Comparison of ENCODE assay signal across 22 cellular contexts in the genomic region with DNA sequence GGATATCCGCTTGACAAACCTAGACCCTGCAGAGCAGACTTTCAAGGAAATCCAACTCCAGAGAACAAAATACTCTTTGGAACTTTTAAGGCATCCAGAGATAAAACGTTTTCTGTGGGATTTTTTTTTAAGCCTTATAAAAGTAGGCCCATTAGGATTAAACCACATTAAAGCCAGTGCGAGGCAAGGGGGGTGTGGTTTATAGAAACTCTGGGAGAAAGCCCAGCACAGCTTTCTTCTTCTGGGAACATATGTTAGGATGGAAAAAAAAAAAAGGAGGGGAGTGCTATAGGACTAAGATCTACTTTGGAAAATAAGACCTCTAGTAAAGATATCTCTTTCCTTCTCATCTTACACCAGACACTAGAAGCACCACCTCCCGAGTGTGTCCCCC. TPM values are rescaled to one million over a fixed set of nuclear protein-coding genes. Genes with fewer than 3 reads are reported as not detected.
A peak's percentile ranks its signal among the peaks of the same experiment; 100 is the strongest.
DNase-seq lines count a peak whose midpoint lies in the region; ATAC-seq and TF ChIP-seq lines count a peak whose summit lies in the region.
"Had no signal": no experiment of that assay in that cellular context is flagged by ENCODE, and none has a peak within 500 bp of the region (broad histone marks: within the 10 kb centered on the region; RNA-seq: fewer than 3 reads in every experiment).

No MANE protein-coding gene starts in this region.

- TF ChIP-seq CTCF in glutamatergic neuron (IDR thresholded peaks at IDR 0.05; ENCODE audit: partially characterized antibody, unreplicated experiment) (no peak), tibial artery (IDR thresholded peaks at IDR 0.05) (no peak)
- TF ChIP-seq CTCF in activated CD8-positive, alpha-beta T cell treated with anti-CD3 and anti-CD28 coated beads for 36 hours (IDR thresholded peaks at IDR 0.05) = no peak

- peaks cover 29 to 38% (median 36%) of the 10 kb centered on the region in 3 donors for H3K36me3 ChIP-seq in tibial artery
- H3K36me3 ChIP-seq: ascending aorta, stomach, upper lobe of left lung had no signal

- H3K9me3 Mint-ChIP-seq in activated CD4-positive, alpha-beta T cell treated with anti-CD3 and anti-CD28 coated beads, Interleukin-2, amount 10 ng/mL, durations not matched to agents 7 days and 5 days = peaks cover 4% of the 10 kb centered on the region
- peaks cover 53% of the 10 kb centered on the region for H3K9me3 Mint-ChIP-seq in glutamatergic neuron (ENCODE audit: unreplicated experiment)
- no peaks in the 10 kb centered on the region for H3K9me3 Mint-ChIP-seq in activated CD8-positive, alpha-beta memory T cell treated with anti-CD3 and anti-CD28 coated beads, Interleukin-2, amount 10 ng/mL, durations not matched to agents 7 days and 5 days (ENCODE audit: low read depth)
- no peaks in the 10 kb centered on the region for H3K9me3 Mint-ChIP-seq in activated CD8-positive, alpha-beta T cell treated with anti-CD3 and anti-CD28 coated beads for 36 hours
- H3K9me3 Mint-ChIP-seq: activated CD4-positive, alpha-beta memory T cell treated with anti-CD3 and anti-CD28 coated beads, Interleukin-2, amount 10 ng/mL, durations not matched to agents 7 days and 5 days had no signal

- no peak overlapping the region for H3K27ac Mint-ChIP-seq in activated CD4-positive, alpha-beta T cell treated with anti-CD3 and anti-CD28 coated beads, Interleukin-2, amount 10 ng/mL, durations not matched to agents 7 days and 5 days
- peak overlapping the region; percentile 99 for H3K27ac Mint-ChIP-seq in glutamatergic neuron (ENCODE audit: unreplicated experiment)
- H3K27ac Mint-ChIP-seq in activated CD8-positive, alpha-beta memory T cell treated with anti-CD3 and anti-CD28 coated beads, Interleukin-2, amount 10 ng/mL, durations not matched to agents 7 days and 5 days = no peak overlapping the region
- H3K27ac Mint-ChIP-seq in activated CD8-positive, alpha-beta T cell treated with anti-CD3 and anti-CD28 coated beads for 36 hours = no peak overlapping the region

- no peaks in the 10 kb centered on the region for H3K9me3 ChIP-seq in tibial artery
- H3K9me3 ChIP-seq: ascending aorta had no signal

- H3K27me3 Mint-ChIP-seq in activated CD4-positive, alpha-beta T cell treated with anti-CD3 and anti-CD28 coated beads, Interleukin-2, amount 10 ng/mL, durations not matched to agents 7 days and 5 days = peaks cover 92% of the 10 kb centered on the region
- H3K27me3 Mint-ChIP-seq in glutamatergic neuron (ENCODE audit: unreplicated experiment) = peaks cover 52% of the 10 kb centered on the region
- H3K27me3 Mint-ChIP-seq in activated CD8-positive, alpha-beta memory T cell treated with anti-CD3 and anti-CD28 coated beads, Interleukin-2, amount 10 ng/mL, durations not matched to agents 7 days and 5 days = peaks cover 95% of the 10 kb centered on the region
- peaks cover 81% of the 10 kb centered on the region for H3K27me3 Mint-ChIP-seq in activated CD8-positive, alpha-beta T cell treated with anti-CD3 and anti-CD28 coated beads for 36 hours

- peaks cover 45% of the 10 kb centered on the region for H3K4me1 Mint-ChIP-seq in activated CD4-positive, alpha-beta T cell treated with anti-CD3 and anti-CD28 coated beads, Interleukin-2, amount 10 ng/mL, durations not matched to agents 7 days and 5 days
- H3K4me1 Mint-ChIP-seq in glutamatergic neuron (ENCODE audit: low read depth, unreplicated experiment) = peaks cover 29% of the 10 kb centered on the region
- H3K4me1 Mint-ChIP-seq in activated CD8-positive, alpha-beta memory T cell treated with anti-CD3 and anti-CD28 coated beads, Interleukin-2, amount 10 ng/mL, durations not matched to agents 7 days and 5 days = peaks cover 44% of the 10 kb centered on the region
- H3K4me1 Mint-ChIP-seq in activated CD8-positive, alpha-beta T cell treated with anti-CD3 and anti-CD28 coated beads for 36 hours (ENCODE audit: low read depth) = peaks cover 43% of the 10 kb centered on the region

- H3K27ac ChIP-seq in tibial artery = peak overlapping the region; percentile 70 to 95
- H3K27ac ChIP-seq: ascending aorta, C4-2B, stomach, upper lobe of left lung had no signal

- no peak for DNase-seq in activated CD4-positive, alpha-beta T cell treated with anti-CD3 and anti-CD28 coated beads, Interleukin-2, amount 10 ng/mL, durations not matched to agents 7 days and 5 days
- DNase-seq in activated CD4-positive, alpha-beta T cell treated with anti-CD3 and anti-CD28 coated beads for 4 hours = no peak
- peak; percentile 75 to 77 for DNase-seq in NCI-H524 (lab: John Stamatoyannopoulos, UW)
- no peak for DNase-seq in glutamatergic neuron
- DNase-seq in tibial artery = no peak
- no peak for DNase-seq in activated CD8-positive, alpha-beta memory T cell treated with anti-CD3 and anti-CD28 coated beads, Interleukin-2, amount 10 ng/mL, durations not matched to agents 7 days and 5 days
- no peak for DNase-seq in activated CD8-positive, alpha-beta T cell treated with anti-CD3 and anti-CD28 coated beads for 36 hours
- DNase-seq: activated CD4-positive, alpha-beta memory T cell treated with anti-CD3 and anti-CD28 coated beads, Interleukin-2, amount 10 ng/mL, durations not matched to agents 7 days and 5 days; activated naive CD4-positive, alpha-beta T cell treated with anti-CD3 and anti-CD28 coated beads, Interleukin-2, amount 50 U/mL, for 16 hours; activated T-cell treated with anti-CD3 and anti-CD28 coated beads, Interleukin-2, amount 50 U/mL, for 4 hours; head of caudate nucleus; NCI-H187; NCI-H510A treated with DMSO at 0.1 percent for 48 hours; stimulated activated CD4-positive, alpha-beta T cell treated with anti-CD3 and anti-CD28 coated beads, Interleukin-2, amount 100 ng/mL, for 24 hours; stomach had no signal

- H3K27me3 ChIP-seq in tibial artery = no peaks in the 10 kb centered on the region

- H3K4me3 Mint-ChIP-seq in activated CD4-positive, alpha-beta T cell treated with anti-CD3 and anti-CD28 coated beads, Interleukin-2, amount 10 ng/mL, durations not matched to agents 7 days and 5 days = peak overlapping the region; percentile 3
- peak overlapping the region; percentile 100 for H3K4me3 Mint-ChIP-seq in glutamatergic neuron (ENCODE audit: unreplicated experiment)
- H3K4me3 Mint-ChIP-seq in activated CD8-positive, alpha-beta memory T cell treated with anti-CD3 and anti-CD28 coated beads, Interleukin-2, amount 10 ng/mL, durations not matched to agents 7 days and 5 days = no peak overlapping the region
- H3K4me3 Mint-ChIP-seq in activated CD8-positive, alpha-beta T cell treated with anti-CD3 and anti-CD28 coated beads for 36 hours = no peak overlapping the region
- H3K4me3 Mint-ChIP-seq: activated CD4-positive, alpha-beta memory T cell treated with anti-CD3 and anti-CD28 coated beads, Interleukin-2, amount 10 ng/mL, durations not matched to agents 7 days and 5 days had no signal

- peak overlapping the region; percentile 79 to 84 for H3K4me3 ChIP-seq in tibial artery

- ATAC-seq in activated CD8-positive, alpha-beta memory T cell treated with anti-CD3 and anti-CD28 coated beads, Interleukin-2, amount 10 ng/mL, durations not matched to agents 7 days and 5 days = no peak
- no peak for ATAC-seq in activated CD8-positive, alpha-beta T cell treated with anti-CD3 and anti-CD28 coated beads for 36 hours
- ATAC-seq in HG02588 (IDR thresholded peaks at IDR 0.05; ENCODE audit: unreplicated experiment) = no peak
- ATAC-seq: activated T-cell treated with anti-CD3 and anti-CD28 coated beads, Interleukin-2, amount 50 U/mL, for 4 hours had no signal

- H3K36me3 Mint-ChIP-seq in activated CD4-positive, alpha-beta T cell treated with anti-CD3 and anti-CD28 coated beads, Interleukin-2, amount 10 ng/mL, durations not matched to agents 7 days and 5 days (ENCODE audit: low read depth) = peaks cover 3% of the 10 kb centered on the region
- H3K36me3 Mint-ChIP-seq in glutamatergic neuron (ENCODE audit: unreplicated experiment) = peaks cover 21% of the 10 kb centered on the region
- peaks cover 5% of the 10 kb centered on the region for H3K36me3 Mint-ChIP-seq in activated CD8-positive, alpha-beta memory T cell treated with anti-CD3 and anti-CD28 coated beads, Interleukin-2, amount 10 ng/mL, durations not matched to agents 7 days and 5 days
- peaks cover 4% of the 10 kb centered on the region for H3K36me3 Mint-ChIP-seq in activated CD8-positive, alpha-beta T cell treated with anti-CD3 and anti-CD28 coated beads for 36 hours (ENCODE audit: low read depth)

- intact Hi-C loops in tibial artery (cut with DNase I; ENCODE audit: low total_unique reads) = no loop called here
- intact Hi-C loops in activated CD8-positive, alpha-beta T cell treated with anti-CD3 and anti-CD28 coated beads for 36 hours (cut with micrococcal nuclease) = loop anchor here (10.0 kb wide), 2 partner anchors 213 to 333 kb away; no protein-coding TSS in a partner anchor

- H3K4me1 ChIP-seq in tibial artery = peaks cover 0 to 40% (median 14%) of the 10 kb centered on the region in 4 donors

- CTCF ChIA-PET in activated CD4-positive, alpha-beta T cell treated with anti-CD3 and anti-CD28 coated beads, Interleukin-2, amount 10 ng/mL, durations not matched to agents 7 days and 5 days (lab: Charles Lee) = interaction anchor here (0.6 kb wide), 1 partner anchor 955 kb away, joined by 3 read pairs; no protein-coding TSS in a partner anchor
- CTCF ChIA-PET in activated CD8-positive, alpha-beta memory T cell treated with anti-CD3 and anti-CD28 coated beads, Interleukin-2, amount 10 ng/mL, durations not matched to agents 7 days and 5 days (lab: Charles Lee) = no interaction called here
- CTCF ChIA-PET in activated CD8-positive, alpha-beta T cell treated with anti-CD3 and anti-CD28 coated beads for 36 hours (lab: Charles Lee) = no interaction called here

- POLR2A ChIA-PET in activated CD4-positive, alpha-beta T cell treated with anti-CD3 and anti-CD28 coated beads, Interleukin-2, amount 10 ng/mL, durations not matched to agents 7 days and 5 days (lab: Charles Lee) = no interaction called here
- POLR2A ChIA-PET in activated CD8-positive, alpha-beta T cell treated with anti-CD3 and anti-CD28 coated beads for 36 hours (lab: Charles Lee) = no interaction called here

RNA-seq across cellular contexts. Expression of a gene that starts 4.0 kb away (rescaled TPM):
- not detected for total RNA-seq in activated CD4-positive, alpha-beta T cell treated with anti-CD3 and anti-CD28 coated beads, Interleukin-2, amount 10 ng/mL, durations not matched to agents 7 days and 5 days
- total RNA-seq in glutamatergic neuron (ENCODE audit: unreplicated experiment) = 264 TPM
- not detected for total RNA-seq in activated CD8-positive, alpha-beta memory T cell treated with anti-CD3 and anti-CD28 coated beads, Interleukin-2, amount 10 ng/mL, durations not matched to agents 7 days and 5 days
- total RNA-seq in activated CD8-positive, alpha-beta T cell treated with anti-CD3 and anti-CD28 coated beads for 36 hours = not detected
- total RNA-seq: activated CD4-positive, alpha-beta memory T cell treated with anti-CD3 and anti-CD28 coated beads, Interleukin-2, amount 10 ng/mL, durations not matched to agents 7 days and 5 days; activated T-cell treated with anti-CD3 and anti-CD28 coated beads, Interleukin-2, amount 50 U/mL, for 4 hours; ascending aorta; chondrocyte; H7; liver had no signal

RNA-seq across cellular contexts. Expression of a gene that starts 7.7 kb away (rescaled TPM):
- 10 to 100 TPM; 41.3 to 46.1 TPM for total RNA-seq in activated CD4-positive, alpha-beta T cell treated with anti-CD3 and anti-CD28 coated beads, Interleukin-2, amount 10 ng/mL, durations not matched to agents 7 days and 5 days
- total RNA-seq in glutamatergic neuron (ENCODE audit: unreplicated experiment) = 93.9 TPM
- total RNA-seq in activated CD8-positive, alpha-beta memory T cell treated with anti-CD3 and anti-CD28 coated beads, Interleukin-2, amount 10 ng/mL, durations not matched to agents 7 days and 5 days = 10 to 100 TPM; 45.1 to 45.4 TPM
- 10 to 100 TPM; 37.9 to 44.7 TPM for total RNA-seq in activated CD8-positive, alpha-beta T cell treated with anti-CD3 and anti-CD28 coated beads for 36 hours

Comparison
In these comparisons a context has a peak if more than half of its experiments do, and no peak if none do; other contexts are left out.
1. DNase-seq: peak in NCI-H524 (2 of 2); none in activated CD4-positive, alpha-beta T cell treated with anti-CD3 and anti-CD28 coated beads, Interleukin-2, amount 10 ng/mL, durations not matched to agents 7 days and 5 days (single experiment), activated CD4-positive, alpha-beta T cell treated with anti-CD3 and anti-CD28 coated beads for 4 hours (0 of 2), glutamatergic neuron (single experiment), tibial artery (0 of 2), activated CD8-positive, alpha-beta memory T cell treated with anti-CD3 and anti-CD28 coated beads, Interleukin-2, amount 10 ng/mL, durations not matched to agents 7 days and 5 days (single experiment) and activated CD8-positive, alpha-beta T cell treated with anti-CD3 and anti-CD28 coated beads for 36 hours (single experiment).
2. H3K4me3 Mint-ChIP-seq: peak in activated CD4-positive, alpha-beta T cell treated with anti-CD3 and anti-CD28 coated beads, Interleukin-2, amount 10 ng/mL, durations not matched to agents 7 days and 5 days (single experiment) and glutamatergic neuron (single experiment); none in activated CD8-positive, alpha-beta memory T cell treated with anti-CD3 and anti-CD28 coated beads, Interleukin-2, amount 10 ng/mL, durations not matched to agents 7 days and 5 days (single experiment) and activated CD8-positive, alpha-beta T cell treated with anti-CD3 and anti-CD28 coated beads for 36 hours (single experiment).
3. RNA of a gene that starts 4.0 kb away (total RNA-seq): 264 TPM in glutamatergic neuron (single experiment); not detected in activated CD8-positive, alpha-beta memory T cell treated with anti-CD3 and anti-CD28 coated beads, Interleukin-2, amount 10 ng/mL, durations not matched to agents 7 days and 5 days, not detected in activated CD4-positive, alpha-beta T cell treated with anti-CD3 and anti-CD28 coated beads, Interleukin-2, amount 10 ng/mL, durations not matched to agents 7 days and 5 days and not detected in activated CD8-positive, alpha-beta T cell treated with anti-CD3 and anti-CD28 coated beads for 36 hours; every median in the first group is over 100 times any median in the second.